Comparison of ENCODE assay signal across 18 cellular contexts in the genomic region with DNA sequence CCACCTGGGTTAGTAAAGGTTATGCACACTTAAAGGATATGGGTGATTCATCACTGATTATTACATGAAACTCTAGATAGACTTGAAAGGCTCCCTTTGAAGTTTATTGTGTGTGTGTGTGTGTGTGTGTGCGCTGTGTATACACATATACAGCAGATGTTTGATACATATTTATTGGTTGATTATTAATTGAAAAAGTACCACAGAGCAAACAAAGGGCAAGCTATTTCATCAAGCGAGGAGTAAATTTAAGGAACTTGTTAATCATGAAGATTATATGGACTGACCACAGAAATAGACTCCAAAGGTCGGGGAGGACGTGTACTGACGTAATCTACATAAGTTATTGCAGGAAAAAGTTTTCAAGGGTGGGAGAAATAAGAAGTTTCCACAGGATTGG.
DNase-seq lines count a peak whose midpoint lies in the region; ATAC-seq and TF ChIP-seq lines count a peak whose summit lies in the region.
"Had no signal": no experiment of that assay in that cellular context is flagged by ENCODE, and none has a peak within 500 bp of the region (broad histone marks: within the 10 kb centered on the region; RNA-seq: fewer than 3 reads in every experiment).

No MANE protein-coding gene starts in this region.

- no peak overlapping the region for H3K4me3 Mint-ChIP-seq in Calu3 (ENCODE audit: low read depth, unreplicated experiment)
- H3K4me3 Mint-ChIP-seq: B cell; CD4-positive, CD25-positive, alpha-beta regulatory T cell; CD8-positive, alpha-beta memory T cell had no signal

- H3K4me1 Mint-ChIP-seq in Calu3 (ENCODE audit: low read depth, unreplicated experiment), result no peaks in the 10 kb centered on the region
- H3K4me1 Mint-ChIP-seq: B cell; CD4-positive, CD25-positive, alpha-beta regulatory T cell; CD8-positive, alpha-beta memory T cell had no signal

- BruUV-seq in Calu3 (replicated peaks; lab: Mats Ljungman, UMichigan), result no TSS peak

- H3K9me3 Mint-ChIP-seq in Calu3 (ENCODE audit: low read depth, unreplicated experiment), result peaks cover 19% of the 10 kb centered on the region

- H3K36me3 ChIP-seq in upper lobe of right lung (no peaks in the 10 kb centered on the region), uterus (no peaks in the 10 kb centered on the region)
- H3K36me3 ChIP-seq: BLaER1 had no signal

- no peak overlapping the region for H3K27ac ChIP-seq in upper lobe of right lung
- H3K27ac ChIP-seq in uterus, result no peak overlapping the region
- H3K27ac ChIP-seq: BLaER1, C4-2B, GM23248 had no signal

- CTCF ChIA-PET in Calu3 (lab: Charles Lee), result no interaction called here

- intact Hi-C loops in Calu3 (cut with micrococcal nuclease; ENCODE audit: unreplicated experiment), result no loop called here
- intact Hi-C loops in upper lobe of right lung (cut with DNase I), result no loop called here
- intact Hi-C loops in uterus (cut with DNase I; ENCODE audit: low total_unique reads), result no loop called here

- no peaks in the 10 kb centered on the region for H3K4me1 ChIP-seq in upper lobe of right lung
- no peaks in the 10 kb centered on the region for H3K4me1 ChIP-seq in uterus
- H3K4me1 ChIP-seq: BLaER1 had no signal

- H3K36me3 Mint-ChIP-seq in Calu3 (ENCODE audit: insufficient read depth, unreplicated experiment), result no peaks in the 10 kb centered on the region
- H3K36me3 Mint-ChIP-seq: CD4-positive, CD25-positive, alpha-beta regulatory T cell had no signal

- H3K27me3 Mint-ChIP-seq in Calu3 (ENCODE audit: unreplicated experiment), result no peaks in the 10 kb centered on the region
- H3K27me3 Mint-ChIP-seq: B cell; CD4-positive, CD25-positive, alpha-beta regulatory T cell; CD8-positive, alpha-beta memory T cell had no signal

- H3K9me3 ChIP-seq in upper lobe of right lung (no peaks in the 10 kb centered on the region), uterus (no peaks in the 10 kb centered on the region)

- TF ChIP-seq CTCF in Calu3 (IDR thresholded peaks at IDR 0.05; ENCODE audit: unreplicated experiment) (no peak), upper lobe of right lung (IDR thresholded peaks at IDR 0.05) (no peak), uterus (IDR thresholded peaks at IDR 0.05) (no peak)

- no peak for TF ChIP-seq POLR2A in uterus (IDR thresholded peaks at IDR 0.05)

- peak overlapping the region; percentile 35 for H3K27ac Mint-ChIP-seq in Calu3 (ENCODE audit: unreplicated experiment)
- H3K27ac Mint-ChIP-seq: B cell; CD4-positive, CD25-positive, alpha-beta regulatory T cell; CD8-positive, alpha-beta memory T cell had no signal

- H3K27me3 ChIP-seq in upper lobe of right lung (no peaks in the 10 kb centered on the region), uterus (no peaks in the 10 kb centered on the region)
- H3K27me3 ChIP-seq: BLaER1 had no signal

- DNase-seq in Calu3 (no peak), DMS53 treated with DMSO at 0.1 percent for 48 hours (lab: John Stamatoyannopoulos, UW; ENCODE audit: unreplicated experiment) (peak; percentile 36), OCI-M1 (lab: John Stamatoyannopoulos, UW) (peak; percentile 24), upper lobe of right lung (no peak), uterus (no peak)
- DNase-seq: CD4-positive, CD25-positive, alpha-beta regulatory T cell; CD8-positive, alpha-beta memory T cell; DMS79; EL; GDM1; GM23248; H7; HCEC 1CT had no signal

- ATAC-seq in GM18909 (IDR thresholded peaks at IDR 0.05; ENCODE audit: poor library complexity, unreplicated experiment) (no peak), upper lobe of right lung (no peak)
- ATAC-seq: GM12878 had no signal

- H3K4me3 ChIP-seq in upper lobe of right lung (no peak overlapping the region), uterus (no peak overlapping the region)
- H3K4me3 ChIP-seq: BLaER1, GM12878, GM23248 had no signal

Comparison
In these comparisons a context has a peak if more than half of its experiments do, and no peak if none do; other contexts are left out.
1. DNase-seq: peak in DMS53 treated with DMSO at 0.1 percent for 48 hours (single experiment) and OCI-M1 (single experiment); none in Calu3 (single experiment), upper lobe of right lung (single experiment) and uterus (0 of 2).